Comparison of ENCODE assay signal across 13 cellular contexts in the genomic region with DNA sequence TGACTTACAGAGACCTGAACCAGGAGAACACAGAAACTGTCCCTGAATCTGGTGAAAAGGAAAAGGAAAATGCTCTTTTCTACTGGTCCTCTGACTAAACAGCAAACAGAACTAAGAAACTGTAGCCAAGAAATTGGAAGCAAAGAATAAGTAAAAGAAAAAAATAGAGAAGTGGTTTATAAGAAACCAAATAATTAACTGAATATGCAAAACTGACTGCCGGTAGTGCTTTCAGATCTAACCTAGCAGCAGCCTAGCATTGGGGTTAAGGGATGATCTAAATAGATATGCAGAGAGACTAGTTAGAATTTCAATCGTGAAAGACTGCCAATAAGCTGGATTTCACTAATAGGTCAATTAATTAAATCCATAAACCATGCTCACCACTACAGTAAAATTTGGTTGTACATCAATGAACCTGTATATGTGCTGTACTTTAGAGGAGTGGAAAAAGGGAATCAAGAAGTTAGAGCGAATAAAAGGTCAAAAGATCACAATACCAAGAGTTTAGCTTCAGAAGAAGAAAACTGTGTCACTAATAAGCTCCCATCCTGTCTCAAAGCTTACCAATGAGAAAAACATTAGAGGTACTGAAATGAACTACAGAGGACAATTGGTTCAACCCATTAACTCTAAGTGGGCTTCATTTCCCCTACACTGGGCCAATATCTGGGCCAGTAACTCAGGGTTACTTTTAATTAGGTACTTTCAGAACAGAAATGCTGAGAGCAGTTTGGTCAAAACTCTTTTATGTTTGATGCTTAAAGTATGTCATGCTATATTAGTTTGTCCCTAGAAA. TPM values are rescaled to one million over a fixed set of nuclear protein-coding genes. Genes with fewer than 3 reads are reported as not detected.
A peak's percentile ranks its signal among the peaks of the same experiment; 100 is the strongest.
DNase-seq lines count a peak whose midpoint lies in the region; ATAC-seq, FAIRE-seq and TF ChIP-seq lines count a peak whose summit lies in the region.
"Had no signal": no experiment of that assay in that cellular context is flagged by ENCODE, and none has a peak within 500 bp of the region (broad histone marks: within the 10 kb centered on the region; RNA-seq: fewer than 3 reads in every experiment).

No MANE protein-coding gene starts in this region.

- FAIRE-seq in GM12892 (lab: Jason Lieb, UNC): peak; percentile 68

- no peak for TF ChIP-seq POLR2A in GM12892 (IDR thresholded peaks at IDR 0.05; ENCODE audit: low read depth, low read length)

- no peak for DNase-seq in GM12892 (ENCODE audit: insufficient read length)
- DNase-seq in glomerular visceral epithelial cell (ENCODE audit: extremely low spot score): no peak
- no peak for DNase-seq in C1 segment of cervical spinal cord (lab: John Stamatoyannopoulos, UW)
- DNase-seq in DMS53 (lab: John Stamatoyannopoulos, UW): no peak
- DNase-seq in NCI-H187 treated with DMSO at 0.1 percent for 48 hours (lab: John Stamatoyannopoulos, UW): no peak
- DNase-seq: dorsolateral prefrontal cortex, left colon, NCI-H1092, NCI-H526, sigmoid colon had no signal

- ATAC-seq in GM19455 (IDR thresholded peaks at IDR 0.05; ENCODE audit: unreplicated experiment): peak; percentile 71
- ATAC-seq in HG02763 (IDR thresholded peaks at IDR 0.05; ENCODE audit: unreplicated experiment): peak; percentile 64
- peak; percentile 68 for ATAC-seq in HG03439 (IDR thresholded peaks at IDR 0.05; ENCODE audit: unreplicated experiment)
- ATAC-seq: left colon had no signal

RNA-seq across cellular contexts. Expression of gene KLHL13, which starts 53.6 kb away (rescaled TPM):
- 6.7 TPM for polyA plus RNA-seq in GM12892 (2012; ENCODE audit: missing spikeins)
